In genomic region chrX:133722756-133723155, GRCh38 we compare ENCODE assay signal across 19 cellular contexts.
DNase-seq lines count a peak whose midpoint lies in the region; ATAC-seq and TF ChIP-seq lines count a peak whose summit lies in the region.
"Had no signal": no experiment of that assay in that cellular context is flagged by ENCODE, and none has a peak within 500 bp of the region (broad histone marks: within the 10 kb centered on the region; RNA-seq: fewer than 3 reads in every experiment).

No MANE protein-coding gene starts in this region.

- peak; percentile 47 for ATAC-seq in activated naive CD8-positive, alpha-beta T cell treated with anti-CD3 and anti-CD28 coated beads, Interleukin-2, amount 10 ng/mL, durations not matched to agents 7 days and 5 days (ENCODE audit: low read depth)
- no peak for ATAC-seq in GM18907 (IDR thresholded peaks at IDR 0.05; ENCODE audit: unreplicated experiment)

- peak; percentile 2 for DNase-seq in activated CD4-positive, alpha-beta T cell treated with anti-CD3 and anti-CD28 coated beads for 48 hours
- no peak for DNase-seq in activated CD4-positive, alpha-beta T cell treated with anti-CD3 and anti-CD28 coated beads, Interleukin-2, amount 50 U/mL, for 48 hours
- DNase-seq in GM12865 (ENCODE audit: low read depth) (peak; percentile 9), ACHN (no peak), H4 (ENCODE audit: low spot score) (no peak)
- DNase-seq in T-helper 2 cell treated with Interferon-gamma antibody and Interleukin-4, amounts not matched to agents 5 μg/mL and 100 μg/mL, for 36 hours (ENCODE audit: low spot score), result no peak
- no peak for DNase-seq in activated naive CD8-positive, alpha-beta T cell treated with anti-CD3 and anti-CD28 coated beads, Interleukin-2, amount 10 ng/mL, durations not matched to agents 7 days and 5 days
- DNase-seq: adrenal gland, colonic mucosa, endodermal cell, Karpas-422, kidney glomerular epithelial cell, NCI-H187, NCI-H774, PC-9, retina, SIG-M5 had no signal

- no peak overlapping the region for H3K4me3 ChIP-seq in GM12865 (ENCODE audit: low read depth, low read length)
- H3K4me3 ChIP-seq: adrenal gland, breast epithelium, colonic mucosa, PC-9 had no signal

- H3K27ac Mint-ChIP-seq in T-helper 2 cell treated with Interferon-gamma antibody and Interleukin-4, amounts not matched to agents 5 μg/mL and 100 μg/mL, for 36 hours, result no peak overlapping the region
- H3K27ac Mint-ChIP-seq in activated naive CD8-positive, alpha-beta T cell treated with anti-CD3 and anti-CD28 coated beads, Interleukin-2, amount 10 ng/mL, durations not matched to agents 7 days and 5 days, result peak overlapping the region; percentile 47
- H3K27ac Mint-ChIP-seq: endodermal cell had no signal

- no peaks in the 10 kb centered on the region for H3K36me3 Mint-ChIP-seq in T-helper 2 cell treated with Interferon-gamma antibody and Interleukin-4, amounts not matched to agents 5 μg/mL and 100 μg/mL, for 36 hours (ENCODE audit: low read depth)
- no peaks in the 10 kb centered on the region for H3K36me3 Mint-ChIP-seq in activated naive CD8-positive, alpha-beta T cell treated with anti-CD3 and anti-CD28 coated beads, Interleukin-2, amount 10 ng/mL, durations not matched to agents 7 days and 5 days

- in situ Hi-C loops in ACHN (cut with HindIII; ENCODE audit: low pct_ligation_motif_present, low pct_unique_long_range_greater_than_20kb, low sequenced_read_pairs), result no loop called here

- peaks cover 9% of the 10 kb centered on the region for H3K4me1 Mint-ChIP-seq in T-helper 2 cell treated with Interferon-gamma antibody and Interleukin-4, amounts not matched to agents 5 μg/mL and 100 μg/mL, for 36 hours (ENCODE audit: low read depth)
- peaks cover 7% of the 10 kb centered on the region for H3K4me1 Mint-ChIP-seq in activated naive CD8-positive, alpha-beta T cell treated with anti-CD3 and anti-CD28 coated beads, Interleukin-2, amount 10 ng/mL, durations not matched to agents 7 days and 5 days

- POLR2A ChIA-PET in activated naive CD8-positive, alpha-beta T cell treated with anti-CD3 and anti-CD28 coated beads, Interleukin-2, amount 10 ng/mL, durations not matched to agents 7 days and 5 days (lab: Charles Lee), result no interaction called here

- TF ChIP-seq CTCF in GM12865 (IDR thresholded peaks at IDR 0.05; ENCODE audit: insufficient read depth, low read depth, low read length, missing control alignments), result no peak

- H3K27me3 Mint-ChIP-seq in T-helper 2 cell treated with Interferon-gamma antibody and Interleukin-4, amounts not matched to agents 5 μg/mL and 100 μg/mL, for 36 hours (ENCODE audit: low read depth), result no peaks in the 10 kb centered on the region
- H3K27me3 Mint-ChIP-seq in activated naive CD8-positive, alpha-beta T cell treated with anti-CD3 and anti-CD28 coated beads, Interleukin-2, amount 10 ng/mL, durations not matched to agents 7 days and 5 days, result no peaks in the 10 kb centered on the region

- H3K9me3 Mint-ChIP-seq in T-helper 2 cell treated with Interferon-gamma antibody and Interleukin-4, amounts not matched to agents 5 μg/mL and 100 μg/mL, for 36 hours, result no peaks in the 10 kb centered on the region
- peaks cover 1% of the 10 kb centered on the region for H3K9me3 Mint-ChIP-seq in activated naive CD8-positive, alpha-beta T cell treated with anti-CD3 and anti-CD28 coated beads, Interleukin-2, amount 10 ng/mL, durations not matched to agents 7 days and 5 days

- H3K4me3 Mint-ChIP-seq in T-helper 2 cell treated with Interferon-gamma antibody and Interleukin-4, amounts not matched to agents 5 μg/mL and 100 μg/mL, for 36 hours, result peak overlapping the region; percentile 51
- peak overlapping the region; percentile 75 for H3K4me3 Mint-ChIP-seq in activated naive CD8-positive, alpha-beta T cell treated with anti-CD3 and anti-CD28 coated beads, Interleukin-2, amount 10 ng/mL, durations not matched to agents 7 days and 5 days
- H3K4me3 Mint-ChIP-seq: endodermal cell had no signal

Comparison
In these comparisons a context has a peak if more than half of its experiments do, and no peak if none do; other contexts are left out.
1. DNase-seq: peak in activated CD4-positive, alpha-beta T cell treated with anti-CD3 and anti-CD28 coated beads for 48 hours (single experiment) and GM12865 (single experiment); none in activated CD4-positive, alpha-beta T cell treated with anti-CD3 and anti-CD28 coated beads, Interleukin-2, amount 50 U/mL, for 48 hours (0 of 2), T-helper 2 cell treated with Interferon-gamma antibody and Interleukin-4, amounts not matched to agents 5 μg/mL and 100 μg/mL, for 36 hours (single experiment), activated naive CD8-positive, alpha-beta T cell treated with anti-CD3 and anti-CD28 coated beads, Interleukin-2, amount 10 ng/mL, durations not matched to agents 7 days and 5 days (single experiment), ACHN (single experiment) and H4 (single experiment).